24 cellular contexts compared by ENCODE assay signal in genomic region chr2:3774336-3774735, GRCh38.
"Had no signal": no experiment of that assay in that cellular context is flagged by ENCODE, and none has a peak within 500 bp of the region (broad histone marks: within the 10 kb centered on the region; RNA-seq: fewer than 3 reads in every experiment).

No MANE protein-coding gene starts in this region.

- H3K4me3 ChIP-seq: SJSA1, SK-N-MC had no signal

- H3K9me3 ChIP-seq: SJSA1 had no signal

- H3K36me3 ChIP-seq: SJSA1 had no signal

- H3K27me3 ChIP-seq: SJSA1 had no signal

- H3K27ac ChIP-seq: SJSA1, SK-N-MC had no signal

- ATAC-seq: HepG2 had no signal

- DNase-seq: IMR-90, Karpas-422, KG1, MV-4-11, NCI-H1048, NCI-H1105, NCI-H1417, NCI-H1436 treated with DMSO at 0.1 percent for 48 hours, NCI-H1694, NCI-H187 treated with DMSO at 0.1 percent for 48 hours, NCI-H2081, NCI-H2107, NCI-H226, NCI-H446, NCI-H510A, NCI-H524 treated with DMSO at 0.1 percent for 48 hours, NCI-H69, NCI-H774, Right ventricle myocardium superior, RPMI8226, SIG-M5 had no signal
